35 cellular contexts compared by ENCODE assay signal in genomic region chr9:71162136-71162535, GRCh38.
"Had no signal": no experiment of that assay in that cellular context is flagged by ENCODE, and none has a peak within 500 bp of the region (broad histone marks: within the 10 kb centered on the region; RNA-seq: fewer than 3 reads in every experiment).

No MANE protein-coding gene starts in this region.

- H3K4me2 ChIP-seq: KMS-11 had no signal

- H3K27ac ChIP-seq: KMS-11 had no signal

- H3K4me3 ChIP-seq: MG63 had no signal

- DNase-seq: Karpas-422, Kasumi-1, KG1, MG63, MM.1S, MV-4-11, NCI-H1048, NCI-H1092, NCI-H1092 treated with DMSO at 0.1 percent for 48 hours, NCI-H1105, NCI-H1105 treated with DMSO at 0.1 percent for 48 hours, NCI-H1417, NCI-H1417 treated with DMSO at 0.1 percent for 48 hours, NCI-H1436, NCI-H1436 treated with DMSO at 0.1 percent for 48 hours, NCI-H146, NCI-H1694, NCI-H1694 treated with DMSO at 0.1 percent for 48 hours, NCI-H187, NCI-H187 treated with DMSO at 0.1 percent for 48 hours, NCI-H1930, NCI-H2029, NCI-H2029 treated with DMSO at 0.1 percent for 48 hours, NCI-H2081, NCI-H2081 treated with DMSO at 0.1 percent for 48 hours, NCI-H2107, NCI-H2171, NCI-H2171 treated with DMSO at 0.1 percent for 48 hours, NCI-H2227 treated with DMSO at 0.1 percent for 48 hours, NCI-H226, NCI-H345, NCI-H446, NCI-H446 treated with DMSO at 0.1 percent for 48 hours, NCI-H510A had no signal

- H3K27me3 ChIP-seq: MG63 had no signal

- H3K36me3 ChIP-seq: MG63 had no signal

- H3K9me3 ChIP-seq: MG63 had no signal
